Comparison of ENCODE assay signal across 8 cellular contexts in the genomic region with DNA sequence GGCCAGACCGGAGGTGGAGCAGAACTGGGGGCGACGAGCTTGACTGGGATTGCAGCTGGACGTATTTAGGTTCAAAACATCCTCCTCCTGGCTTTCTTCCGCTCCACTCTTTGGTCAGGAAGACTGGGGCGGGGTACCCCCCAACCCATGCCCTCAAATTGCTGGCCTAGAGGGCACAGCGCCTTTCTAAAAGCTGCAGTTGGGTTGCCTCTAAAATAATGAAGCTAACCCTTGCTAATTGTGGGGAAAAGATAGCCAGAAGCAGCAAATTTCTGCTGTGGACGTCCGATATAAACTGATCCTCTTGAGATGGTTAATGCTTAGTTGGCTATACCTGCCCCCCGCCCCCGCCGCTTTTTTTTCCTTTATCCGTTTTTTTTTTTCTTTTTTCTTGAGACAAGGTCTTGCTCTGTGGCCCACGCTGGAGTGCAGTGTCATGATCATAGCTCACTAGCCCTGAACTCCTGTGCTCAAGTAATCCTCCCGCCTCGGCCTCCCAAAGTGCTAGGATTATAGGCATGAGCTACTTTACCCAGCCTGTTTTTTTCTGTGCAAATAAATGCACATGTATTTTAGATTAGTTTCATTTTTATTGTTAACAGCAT. TPM values are rescaled to one million over a fixed set of nuclear protein-coding genes. Genes with fewer than 3 reads are reported as not detected.
DNase-seq lines count a peak whose midpoint lies in the region; ATAC-seq and TF ChIP-seq lines count a peak whose summit lies in the region.

No MANE protein-coding gene starts in this region.

- TF ChIP-seq CTCF in GM06990 (IDR thresholded peaks at IDR 0.05; ENCODE audit: insufficient read depth, low read length, poor library complexity, severe bottlenecking) = no peak

- peaks cover 11% of the 10 kb centered on the region for H3K36me3 ChIP-seq in GM06990 (ENCODE audit: control insufficient read depth, insufficient read depth, low read length)
- H3K36me3 ChIP-seq in ectodermal cell (ENCODE audit: control insufficient read depth, insufficient read depth, low read length) = peaks cover 6% of the 10 kb centered on the region

- H3K27me3 ChIP-seq in GM06990 (replicated peaks; ENCODE audit: control insufficient read depth, insufficient read depth, low read length) = no peaks in the 10 kb centered on the region
- no peaks in the 10 kb centered on the region for H3K27me3 ChIP-seq in ectodermal cell (ENCODE audit: control insufficient read depth, insufficient read depth, low read length, poor library complexity, severe bottlenecking)

- peaks cover 36 to 40% of the 10 kb centered on the region in 2 donors for H3K4me1 Mint-ChIP-seq in natural killer cell treated with Interleukin-12 subunit alpha and Interleukin-12 subunit beta and Interleukin-15 and Interleukin-18, amount 100 ng/mL, for 72 hours (ENCODE audit: low read depth in 2 of 2)

- H3K4me1 ChIP-seq in ectodermal cell (ENCODE audit: control insufficient read depth, insufficient read depth, low read length) = peaks cover 9% of the 10 kb centered on the region

- no peak for ATAC-seq in natural killer cell treated with Interleukin-12 subunit alpha and Interleukin-12 subunit beta and Interleukin-15 and Interleukin-18, amount 100 ng/mL, for 72 hours
- no peak for ATAC-seq in GM18858 (IDR thresholded peaks at IDR 0.05; ENCODE audit: unreplicated experiment)
- no peak for ATAC-seq in GM21447 (IDR thresholded peaks at IDR 0.05; ENCODE audit: unreplicated experiment)
- ATAC-seq in HG03354 (IDR thresholded peaks at IDR 0.05; ENCODE audit: poor library complexity, severe bottlenecking, unreplicated experiment) = no peak
- no peak for ATAC-seq in GM21515 (IDR thresholded peaks at IDR 0.05; ENCODE audit: unreplicated experiment)

- H3K27me3 Mint-ChIP-seq in natural killer cell treated with Interleukin-12 subunit alpha and Interleukin-12 subunit beta and Interleukin-15 and Interleukin-18, amount 100 ng/mL, for 72 hours = no peaks in the 10 kb centered on the region

- H3K27ac ChIP-seq in ectodermal cell (ENCODE audit: insufficient read depth, low read depth, low read length, poor library complexity, severe bottlenecking) = peak overlapping the region; percentile 44

- no peaks in the 10 kb centered on the region for H3K9me3 ChIP-seq in ectodermal cell (ENCODE audit: control insufficient read depth, low read length)

- WGBS in ectodermal cell, 2 experiments = 9 to 12% methylated on average over 16 of the region's 16 CpGs

- peak overlapping the region; percentile 73 to 91 for H3K27ac Mint-ChIP-seq in natural killer cell treated with Interleukin-12 subunit alpha and Interleukin-12 subunit beta and Interleukin-15 and Interleukin-18, amount 100 ng/mL, for 72 hours

- no peaks in the 10 kb centered on the region for H3K36me3 Mint-ChIP-seq in natural killer cell treated with Interleukin-12 subunit alpha and Interleukin-12 subunit beta and Interleukin-15 and Interleukin-18, amount 100 ng/mL, for 72 hours

- no peak for DNase-seq in GM06990 (ENCODE audit: extremely low read depth, insufficient read length)
- DNase-seq in OCI-M2 (lab: John Stamatoyannopoulos, UW; ENCODE audit: unreplicated experiment) = peak; percentile 96
- no peak for DNase-seq in natural killer cell treated with Interleukin-12 subunit alpha and Interleukin-12 subunit beta and Interleukin-15 and Interleukin-18, amount 100 ng/mL, for 72 hours (ENCODE audit: low spot score)

- H3K4me3 ChIP-seq in GM06990 (replicated peaks; ENCODE audit: low read depth, low read length) (peak overlapping the region; percentile 91), ectodermal cell (ENCODE audit: insufficient read depth, low read depth, low read length) (peak overlapping the region; percentile 100)

- H3K4me3 Mint-ChIP-seq in natural killer cell treated with Interleukin-12 subunit alpha and Interleukin-12 subunit beta and Interleukin-15 and Interleukin-18, amount 100 ng/mL, for 72 hours = peak overlapping the region; percentile 92

- no peaks in the 10 kb centered on the region for H3K9me3 Mint-ChIP-seq in natural killer cell treated with Interleukin-12 subunit alpha and Interleukin-12 subunit beta and Interleukin-15 and Interleukin-18, amount 100 ng/mL, for 72 hours

RNA-seq across cellular contexts. Expression of a gene that starts 0.8 kb away (rescaled TPM):
- 72.1 TPM for polyA plus RNA-seq in ectodermal cell (2013, experiment 1 of 4)
- polyA plus RNA-seq in ectodermal cell (2013, experiment 2 of 4) = 68.5 TPM
- polyA plus RNA-seq in ectodermal cell (2013, experiment 3 of 4) = 53.3 TPM
- polyA plus RNA-seq in ectodermal cell (2013, experiment 4 of 4) = 57.2 TPM
- 10 to 100 TPM; 64.1 to 93.0 TPM for total RNA-seq in natural killer cell treated with Interleukin-12 subunit alpha and Interleukin-12 subunit beta and Interleukin-15 and Interleukin-18, amount 100 ng/mL, for 72 hours

RNA-seq across cellular contexts. Expression of a gene that starts 29.2 kb away (rescaled TPM):
- polyA plus RNA-seq in ectodermal cell (2013, experiment 1 of 4) = 27.4 TPM
- 30.3 TPM for polyA plus RNA-seq in ectodermal cell (2013, experiment 2 of 4)
- 21.1 TPM for polyA plus RNA-seq in ectodermal cell (2013, experiment 3 of 4)
- polyA plus RNA-seq in ectodermal cell (2013, experiment 4 of 4) = 26.0 TPM
- total RNA-seq in natural killer cell treated with Interleukin-12 subunit alpha and Interleukin-12 subunit beta and Interleukin-15 and Interleukin-18, amount 100 ng/mL, for 72 hours = 10 to 100 TPM; 52.2 to 71.5 TPM

RNA-seq across cellular contexts. Expression of a gene that starts 46.8 kb away (rescaled TPM):
- 10.4 TPM for polyA plus RNA-seq in ectodermal cell (2013, experiment 1 of 4)
- polyA plus RNA-seq in ectodermal cell (2013, experiment 2 of 4) = 11.2 TPM
- polyA plus RNA-seq in ectodermal cell (2013, experiment 3 of 4) = 9.1 TPM
- polyA plus RNA-seq in ectodermal cell (2013, experiment 4 of 4) = 10.7 TPM
- 1 to 10 TPM; 3.3 to 7.5 TPM for total RNA-seq in natural killer cell treated with Interleukin-12 subunit alpha and Interleukin-12 subunit beta and Interleukin-15 and Interleukin-18, amount 100 ng/mL, for 72 hours

RNA-seq across cellular contexts. Expression of a gene that starts 47.0 kb away (rescaled TPM):
- not detected for polyA plus RNA-seq in ectodermal cell (2013, experiment 1 of 4)
- polyA plus RNA-seq in ectodermal cell (2013, experiment 2 of 4) = 0.14 TPM
- not detected for polyA plus RNA-seq in ectodermal cell (2013, experiment 3 of 4)
- polyA plus RNA-seq in ectodermal cell (2013, experiment 4 of 4) = not detected
- not detected for total RNA-seq in natural killer cell treated with Interleukin-12 subunit alpha and Interleukin-12 subunit beta and Interleukin-15 and Interleukin-18, amount 100 ng/mL, for 72 hours
